Comparison of ENCODE assay signal across 8 cellular contexts in the genomic region with DNA sequence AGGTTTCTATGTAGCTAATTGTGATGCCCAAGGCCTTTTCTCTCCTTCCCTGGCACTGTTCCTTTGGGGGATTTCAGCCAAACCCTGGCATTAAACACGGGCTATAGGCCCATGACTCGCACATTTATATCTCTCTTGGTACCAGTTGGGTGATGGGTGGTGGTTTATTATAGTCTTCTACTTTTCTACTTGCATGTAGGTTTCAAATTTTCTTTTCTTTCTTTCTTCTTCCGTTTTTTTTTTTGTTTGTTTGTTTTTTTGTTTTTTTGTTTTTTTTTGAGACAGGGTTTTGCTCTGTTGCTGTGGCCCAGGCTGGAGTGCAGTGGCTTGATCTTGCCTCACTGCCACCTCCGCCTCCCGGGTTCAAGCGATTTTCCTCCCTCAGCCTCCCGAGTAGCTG. TPM values are rescaled to one million over a fixed set of nuclear protein-coding genes. Genes with fewer than 3 reads are reported as not detected.
DNase-seq lines count a peak whose midpoint lies in the region; ATAC-seq and TF ChIP-seq lines count a peak whose summit lies in the region.

No MANE protein-coding gene starts in this region.

- H3K27ac ChIP-seq in Peyer's patch, result peak overlapping the region; percentile 88 to 90 (median 90)

- H3K36me3 ChIP-seq in GM06990 (ENCODE audit: control insufficient read depth, insufficient read depth, low read length) (peaks cover 13% of the 10 kb centered on the region), Peyer's patch (peaks cover 0 to 18% (median 0%) of the 10 kb centered on the region in 3 donors)

- ATAC-seq in HG03520 (IDR thresholded peaks at IDR 0.05; ENCODE audit: unreplicated experiment) (no peak), HG03469 (IDR thresholded peaks at IDR 0.05; ENCODE audit: unreplicated experiment) (no peak), GM19351 (IDR thresholded peaks at IDR 0.05; ENCODE audit: unreplicated experiment) (no peak)

- in situ Hi-C loops in ACHN (cut with HindIII; ENCODE audit: low pct_ligation_motif_present, low pct_unique_long_range_greater_than_20kb, low sequenced_read_pairs), result no loop called here

- TF ChIP-seq CTCF in GM06990 (IDR thresholded peaks at IDR 0.05; ENCODE audit: insufficient read depth, low read length, poor library complexity, severe bottlenecking) (no peak), Peyer's patch (IDR thresholded peaks at IDR 0.05) (no peak), epithelial cell of proximal tubule (conservative IDR thresholded peaks at IDR 0.05; ENCODE audit: low read depth, low read length) (no peak)

- H3K27me3 ChIP-seq in GM06990 (replicated peaks; ENCODE audit: control insufficient read depth, insufficient read depth, low read length) (no peaks in the 10 kb centered on the region), Peyer's patch (no peaks in the 10 kb centered on the region)

- H3K9me3 ChIP-seq in Peyer's patch, result no peaks in the 10 kb centered on the region

- H3K4me3 ChIP-seq in GM06990 (replicated peaks; ENCODE audit: low read depth, low read length) (peak overlapping the region; percentile 72), Peyer's patch (peak overlapping the region; percentile 69 to 86 (median 80)), epithelial cell of proximal tubule (ENCODE audit: low read depth, low read length) (peak overlapping the region; percentile 74)

- TF ChIP-seq POLR2A in Peyer's patch (IDR thresholded peaks at IDR 0.05), result no peak

- peaks cover 0 to 39% (median 4%) of the 10 kb centered on the region in 4 donors for H3K4me1 ChIP-seq in Peyer's patch

- DNase-seq in GM06990 (ENCODE audit: extremely low read depth, insufficient read length) (no peak), Peyer's patch (no peak), epithelial cell of proximal tubule (ENCODE audit: low read depth) (no peak), retina (peak; percentile 3), ACHN (no peak)

RNA-seq across cellular contexts. Expression of gene IL10RB, which starts 1.1 kb away (rescaled TPM):
- 10 to 100 TPM in 3 of 4 donors, 1 to 10 TPM in 1; 6.6 to 95.6 (median 74.0) TPM for total RNA-seq in Peyer's patch
- 11.0 and 16.7 TPM in 2 replicates for total RNA-seq in epithelial cell of proximal tubule

RNA-seq across cellular contexts. Expression of gene IFNAR2, which starts 37.5 kb away (rescaled TPM):
- total RNA-seq in Peyer's patch (10 to 100 TPM in 2 of 4 donors, 1 to 10 TPM in 2; 6.6 to 13.2 (median 9.7) TPM), epithelial cell of proximal tubule (4.7 and 7.0 TPM in 2 replicates)

RNA-seq across cellular contexts. Expression of gene IFNAR1, which starts 57.5 kb away (rescaled TPM):
- total RNA-seq in Peyer's patch (10 to 100 TPM; 14.9 to 23.1 (median 21.9) TPM), epithelial cell of proximal tubule (8.6 and 8.8 TPM in 2 replicates)
